Comparison of ENCODE assay signal across 23 cellular contexts in genomic region chr19:46394398-46394797, GRCh38. TPM values are rescaled to one million over a fixed set of nuclear protein-coding genes. Genes with fewer than 3 reads are reported as not detected.
A peak's percentile ranks its signal among the peaks of the same experiment; 100 is the strongest.
DNase-seq lines count a peak whose midpoint lies in the region; ATAC-seq, FAIRE-seq and TF ChIP-seq lines count a peak whose summit lies in the region.
"Had no signal": no experiment of that assay in that cellular context is flagged by ENCODE, and none has a peak within 500 bp of the region (broad histone marks: within the 10 kb centered on the region; RNA-seq: fewer than 3 reads in every experiment).

No MANE protein-coding gene starts in this region.

- H3K4me1 Mint-ChIP-seq in MCF 10A (ENCODE audit: insufficient read depth, unreplicated experiment) (no peaks in the 10 kb centered on the region), astrocyte (ENCODE audit: low read depth, unreplicated experiment) (peaks cover 6% of the 10 kb centered on the region)

- WGBS in mammary epithelial cell (ENCODE audit: low coverage, missing lambda C conversion rate) = 92% methylated on average over 5 of the region's 5 CpGs
- 87 to 92% methylated on average over 5 of the region's 5 CpGs for WGBS in sigmoid colon, 2 donors

- H3K4me3 Mint-ChIP-seq in MCF 10A (ENCODE audit: unreplicated experiment) = no peak overlapping the region
- no peak overlapping the region for H3K4me3 Mint-ChIP-seq in astrocyte (ENCODE audit: unreplicated experiment)

- peaks cover 41% of the 10 kb centered on the region for H3K36me3 Mint-ChIP-seq in MCF 10A (ENCODE audit: insufficient read depth, unreplicated experiment)
- peaks cover 22% of the 10 kb centered on the region for H3K36me3 Mint-ChIP-seq in astrocyte (ENCODE audit: low read depth, unreplicated experiment)

- ATAC-seq in GM19455 (IDR thresholded peaks at IDR 0.05; ENCODE audit: unreplicated experiment) (no peak), HG03108 (IDR thresholded peaks at IDR 0.05; ENCODE audit: unreplicated experiment) (no peak)
- ATAC-seq: gastroesophageal sphincter had no signal

- H3K9me3 Mint-ChIP-seq in MCF 10A (ENCODE audit: unreplicated experiment) = peaks cover 5% of the 10 kb centered on the region
- H3K9me3 Mint-ChIP-seq in astrocyte (ENCODE audit: unreplicated experiment) = no peaks in the 10 kb centered on the region

- no peaks in the 10 kb centered on the region for H3K4me1 ChIP-seq in mammary epithelial cell (ENCODE audit: insufficient read depth, low read length)
- peaks cover 5% of the 10 kb centered on the region for H3K4me1 ChIP-seq in astrocyte (ENCODE audit: insufficient read depth, low read length)
- peaks cover 0 to 6% (median 0%) of the 10 kb centered on the region in 4 donors for H3K4me1 ChIP-seq in sigmoid colon
- no peaks in the 10 kb centered on the region for H3K4me1 ChIP-seq in PC-9 (replicated peaks; ENCODE audit: insufficient read depth)
- H3K4me1 ChIP-seq: psoas muscle had no signal

- DNase-seq in MCF 10A (ENCODE audit: unreplicated experiment) (no peak), mammary epithelial cell (no peak), NCI-H226 (peak; percentile 12), astrocyte (ENCODE audit: low read depth) (peak; percentile 30), sigmoid colon (peak; percentile 39), PC-9 (no peak)
- DNase-seq: activated CD4-positive, CD25-positive, alpha-beta regulatory T cell treated with anti-CD3 and anti-CD28 coated beads, Interleukin-2, amount 50 U/mL, for 72 hours; activated CD8-positive, alpha-beta memory T cell treated with anti-CD3 and anti-CD28 coated beads for 24 hours; erythroblast; KG1; NCI-H2171; NCI-H82; small intestine; stimulated activated CD4-positive, alpha-beta T cell treated with anti-CD3 and anti-CD28 coated beads, Interleukin-4, amount 100 ng/mL, for 4 hours; T1000 had no signal

- peaks cover 4% of the 10 kb centered on the region for H3K9me3 ChIP-seq in mammary epithelial cell (replicated peaks; ENCODE audit: insufficient read depth, low read length)
- H3K9me3 ChIP-seq in astrocyte (ENCODE audit: insufficient read depth, low read depth, low read length) = peaks cover 2% of the 10 kb centered on the region
- no peaks in the 10 kb centered on the region for H3K9me3 ChIP-seq in sigmoid colon
- H3K9me3 ChIP-seq in PC-9 (ENCODE audit: insufficient read depth, low read depth) = no peaks in the 10 kb centered on the region; the same call in 1 of the 2 replicates
- H3K9me3 ChIP-seq: gastroesophageal sphincter, psoas muscle had no signal

- FAIRE-seq in astrocyte (lab: Jason Lieb, UNC) = peak; percentile 32
- FAIRE-seq: A204.1, small intestine had no signal

- H4K20me1 ChIP-seq in mammary epithelial cell (ENCODE audit: insufficient read depth, low read length) (no peaks in the 10 kb centered on the region), astrocyte (ENCODE audit: insufficient read depth, low read length) (no peaks in the 10 kb centered on the region), PC-9 (ENCODE audit: insufficient read depth) (0 out of 2 replicates have a peak, but pooled peaks cover 6% of the 10 kb centered on the region)

- H3K27ac Mint-ChIP-seq in MCF 10A (ENCODE audit: low read depth, unreplicated experiment) (no peak overlapping the region), astrocyte (ENCODE audit: unreplicated experiment) (no peak overlapping the region)

- BruUV-seq in MCF 10A (replicated peaks; lab: Mats Ljungman, UMichigan) = TSS peak; percentile 22
- no TSS peak for BruUV-seq in mammary epithelial cell (replicated peaks; lab: Mats Ljungman, UMichigan)
- BruUV-seq in PC-9 (replicated peaks; lab: Mats Ljungman, UMichigan) = no TSS peak

- no peaks in the 10 kb centered on the region for H3K79me2 ChIP-seq in mammary epithelial cell (ENCODE audit: insufficient read depth, low read length)
- no peaks in the 10 kb centered on the region for H3K79me2 ChIP-seq in astrocyte (ENCODE audit: insufficient read depth, low read length)
- no peaks in the 10 kb centered on the region for H3K79me2 ChIP-seq in PC-9 (ENCODE audit: low read depth)

- H3K4me3 ChIP-seq in mammary epithelial cell (replicated peaks in 1 of 3; ENCODE audit: insufficient read depth in 1 of 3, low read depth in 2 of 3, low read length in 3 of 3) = no peak overlapping the region
- no peak overlapping the region for H3K4me3 ChIP-seq in astrocyte (ENCODE audit: insufficient read depth, low read depth, low read length)
- no peak overlapping the region for H3K4me3 ChIP-seq in sigmoid colon
- no peak overlapping the region for H3K4me3 ChIP-seq in PC-9
- H3K4me3 ChIP-seq: cardiac muscle cell, gastroesophageal sphincter, psoas muscle had no signal

- in situ Hi-C loops in mammary epithelial cell (cut with MboI; ENCODE audit: low sequenced_read_pairs in 2 of 2) = no loop called here

- H2AFZ ChIP-seq in mammary epithelial cell (ENCODE audit: low read depth, low read length) = no peak overlapping the region
- H2AFZ ChIP-seq in astrocyte (ENCODE audit: low read depth, low read length) = no peak overlapping the region
- no peak overlapping the region for H2AFZ ChIP-seq in PC-9

- no peak for TF ChIP-seq EP300 in sigmoid colon (IDR thresholded peaks at IDR 0.05)

- intact Hi-C loops in MCF 10A (cut with micrococcal nuclease) (no loop called here), mammary epithelial cell (cut with micrococcal nuclease) (no loop called here), sigmoid colon (cut with DNase I) (loop anchor here (5.0 kb wide), 1 partner anchor 112 kb away; no protein-coding TSS in a partner anchor), PC-9 (cut with micrococcal nuclease; ENCODE audit: unreplicated experiment) (loop anchor here (2.0 kb wide), 1 partner anchor 94 kb away; no protein-coding TSS in a partner anchor)

- no peaks in the 10 kb centered on the region for H3K9me2 ChIP-seq in PC-9 (ENCODE audit: insufficient read depth)

- peaks cover 3% of the 10 kb centered on the region for H3K36me3 ChIP-seq in mammary epithelial cell (ENCODE audit: insufficient read depth, low read length)
- peaks cover 8% of the 10 kb centered on the region for H3K36me3 ChIP-seq in astrocyte (ENCODE audit: insufficient read depth, low read length)
- H3K36me3 ChIP-seq in sigmoid colon = peaks cover 19 to 22% (median 21%) of the 10 kb centered on the region in 4 donors
- H3K36me3 ChIP-seq in PC-9 (ENCODE audit: low read depth) = peaks cover 9% of the 10 kb centered on the region; the same call in 1 of the 2 replicates

- CTCF ChIA-PET in MCF 10A (lab: Yijun Ruan, JAX) (interaction anchor here (0.6 to 3.9 kb wide), 22 partner anchors 8 to 316 kb away, joined by 3 to 47 read pairs (median 6); no protein-coding TSS in a partner anchor), mammary epithelial cell (lab: Charles Lee; ENCODE audit: low non-redundant PET) (interaction anchor here (0.6 kb wide), 1 partner anchor 315 kb away, joined by 10 read pairs; no protein-coding TSS in a partner anchor), PC-9 (lab: Charles Lee) (interaction anchor here (0.5 to 1.8 kb wide), 4 partner anchors 104 to 114 kb away, joined by 3 to 6 read pairs (median 4); no protein-coding TSS in a partner anchor)

- POLR2A ChIA-PET in MCF 10A (lab: Yijun Ruan, JAX) = interaction anchor here (0.6 to 1.6 kb wide), 6 partner anchors 12 to 114 kb away, joined by 3 to 9 read pairs (median 4); no protein-coding TSS in a partner anchor
- POLR2A ChIA-PET in PC-9 (lab: Charles Lee; ENCODE audit: unreplicated experiment) = interaction anchor here (0.6 kb wide), 1 partner anchor 1192 kb away, joined by 4 read pairs; no protein-coding TSS in a partner anchor

- H3K4me2 ChIP-seq in mammary epithelial cell (ENCODE audit: insufficient read depth, low read depth, low read length) (no peak overlapping the region), astrocyte (ENCODE audit: low read length) (no peak overlapping the region), PC-9 (no peak overlapping the region)

- no peak overlapping the region for H3K9ac ChIP-seq in mammary epithelial cell (ENCODE audit: insufficient read depth, low read length)
- H3K9ac ChIP-seq in astrocyte (ENCODE audit: low read length) = no peak overlapping the region

- H3K27ac ChIP-seq in mammary epithelial cell (ENCODE audit: insufficient read depth, low read depth, low read length) (no peak overlapping the region), astrocyte (ENCODE audit: low read depth, low read length) (no peak overlapping the region), sigmoid colon (no peak overlapping the region), PC-9 (no peak overlapping the region)
- H3K27ac ChIP-seq: gastroesophageal sphincter, psoas muscle had no signal

- H3K27me3 Mint-ChIP-seq in MCF 10A (ENCODE audit: insufficient read depth, unreplicated experiment) (no peaks in the 10 kb centered on the region), astrocyte (ENCODE audit: low read depth, unreplicated experiment) (no peaks in the 10 kb centered on the region)

- TF ChIP-seq CTCF in MCF 10A (IDR thresholded peaks at IDR 0.05; ENCODE audit: unreplicated experiment) = no peak
- TF ChIP-seq CTCF in mammary epithelial cell (conservative IDR thresholded peaks at IDR 0.05 in 1 of 2, IDR thresholded peaks at IDR 0.05 in 1 of 2; ENCODE audit: extremely low read depth in 1 of 2, insufficient read depth in 1 of 2, low read depth in 1 of 2, low read length in 2 of 2) = no peak
- TF ChIP-seq CTCF in astrocyte (IDR thresholded peaks at IDR 0.05; ENCODE audit: insufficient read depth, low read depth, low read length) = no peak
- no peak for TF ChIP-seq CTCF in sigmoid colon (IDR thresholded peaks at IDR 0.05)
- no peak for TF ChIP-seq CTCF in PC-9 (conservative IDR thresholded peaks at IDR 0.05)

- H3K27me3 ChIP-seq in mammary epithelial cell (ENCODE audit: insufficient read depth, low read length) = no peaks in the 10 kb centered on the region
- H3K27me3 ChIP-seq in astrocyte (ENCODE audit: insufficient read depth, low read length) = no peaks in the 10 kb centered on the region
- peaks cover 0 to 9% (median 5%) of the 10 kb centered on the region in 3 donors for H3K27me3 ChIP-seq in sigmoid colon
- H3K27me3 ChIP-seq in PC-9 (ENCODE audit: insufficient read depth, low read depth) = 0 out of 2 replicates have a peak, but pooled peaks cover 3% of the 10 kb centered on the region
- H3K27me3 ChIP-seq: cardiac muscle cell, gastroesophageal sphincter had no signal

- no peak for TF ChIP-seq POLR2A in sigmoid colon (IDR thresholded peaks at IDR 0.05)

- dilution Hi-C loops in mammary epithelial cell (cut with HindIII; ENCODE audit: low sequenced_read_pairs) = no loop called here

- H3F3A ChIP-seq in PC-9 (ENCODE audit: insufficient read depth, low read depth) = peaks cover 32% of the 10 kb centered on the region

RNA-seq across cellular contexts. Expression of gene CCDC8, which starts 19.0 kb away (rescaled TPM):
- not detected in 2 replicates for total RNA-seq in MCF 10A (2022)
- 100 to 1,000 TPM in 1 of 2 donors, 10 to 100 TPM in 1; 94.6 to 110 TPM for total RNA-seq in mammary epithelial cell
- 47.7 TPM for polyA plus RNA-seq in mammary epithelial cell
- polyA minus RNA-seq in mammary epithelial cell = 47.1 TPM
- 35.5 and 45.5 TPM in 2 replicates for total RNA-seq in astrocyte
- total RNA-seq in sigmoid colon = 1 to 10 TPM; 3.5 to 6.1 (median 5.2) TPM
- 1 to 10 TPM in 2 of 3 donors, under 1 TPM in 1; 0.69 to 2.4 (median 1.9) TPM for polyA plus RNA-seq in sigmoid colon
- total RNA-seq in PC-9 (2021) = 3.9 and 4.2 TPM in 2 replicates

RNA-seq across cellular contexts. Expression of gene PNMA8C, which starts 34.3 kb away (rescaled TPM):
- total RNA-seq in MCF 10A (2022) (not detected in 2 replicates), mammary epithelial cell (1 to 10 TPM in 1 of 2 donors, not detected in 1; 2.3 TPM), astrocyte (0.55 and 0.98 TPM in 2 replicates), sigmoid colon (under 1 TPM in 3 of 4 donors, not detected in 1; 0.27 to 0.36 (median 0.28) TPM), PC-9 (2021) (not detected in 2 replicates)
- polyA plus RNA-seq in mammary epithelial cell (not detected), sigmoid colon (under 1 TPM in 2 of 3 donors, not detected in 1; 0.23 to 0.25 TPM)
- polyA minus RNA-seq in mammary epithelial cell = not detected
- total RNA-seq: dermis microvascular lymphatic vessel endothelial cell, psoas muscle had no signal
- polyA plus RNA-seq: BJ had no signal

RNA-seq across cellular contexts. Expression of gene PPP5C, which starts 47.5 kb away (rescaled TPM):
- total RNA-seq in MCF 10A (2022) (75.6 and 81.5 TPM in 2 replicates), mammary epithelial cell (10 to 100 TPM; 49.0 to 69.7 TPM), astrocyte (68.8 and 70.9 TPM in 2 replicates), sigmoid colon (10 to 100 TPM; 37.1 to 61.5 (median 46.5) TPM), PC-9 (2021) (74.7 and 85.4 TPM in 2 replicates)
- polyA plus RNA-seq in mammary epithelial cell (116 TPM), sigmoid colon (10 to 100 TPM; 27.6 to 62.3 (median 37.7) TPM)
- 245 TPM for polyA minus RNA-seq in mammary epithelial cell

Comparison
In these comparisons a context has a peak if more than half of its experiments do, and no peak if none do; other contexts are left out.
1. DNase-seq: peak in NCI-H226 (single experiment), astrocyte (single experiment) and sigmoid colon (single experiment); none in MCF 10A (single experiment), mammary epithelial cell (single experiment) and PC-9 (0 of 2).
2. intact Hi-C loops: an anchor here in sigmoid colon (5.0 kb wide) and PC-9 (2.0 kb wide); none called in MCF 10A and mammary epithelial cell.